In the genomic region with DNA sequence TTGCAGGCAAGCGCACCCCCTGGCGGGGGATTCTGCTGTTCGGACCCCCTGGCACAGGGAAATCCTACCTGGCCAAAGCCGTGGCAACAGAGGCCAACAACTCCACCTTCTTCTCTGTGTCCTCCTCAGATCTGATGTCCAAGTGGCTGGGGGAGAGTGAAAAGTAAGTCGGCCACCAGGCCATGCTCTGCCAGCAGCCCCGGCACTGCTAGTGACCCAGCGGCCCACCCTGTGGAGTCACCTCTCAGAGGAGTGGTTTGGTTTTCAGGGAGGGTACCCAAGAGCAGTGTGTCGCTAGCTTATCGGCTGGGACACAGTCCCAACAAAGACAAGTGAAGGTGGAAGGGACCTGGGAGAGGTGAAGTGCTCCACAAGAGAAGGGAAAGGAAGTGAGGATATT, we compare ENCODE assay signal across 20 cellular contexts. TPM values are rescaled to one million over a fixed set of nuclear protein-coding genes. Genes with fewer than 3 reads are reported as not detected.
"Had no signal": no experiment of that assay in that cellular context is flagged by ENCODE, and none has a peak within 500 bp of the region (broad histone marks: within the 10 kb centered on the region; RNA-seq: fewer than 3 reads in every experiment).

No MANE protein-coding gene starts in this region.

- H3K27ac Mint-ChIP-seq: activated CD4-positive, alpha-beta T cell treated with anti-CD3 and anti-CD28 coated beads, Interleukin-2, amount 10 ng/mL, durations not matched to agents 7 days and 5 days; activated CD8-positive, alpha-beta T cell treated with anti-CD3 and anti-CD28 coated beads, Interleukin-2, amount 10 ng/mL, durations not matched to agents 7 days and 5 days had no signal

- H3K9me3 Mint-ChIP-seq: activated CD4-positive, alpha-beta T cell treated with anti-CD3 and anti-CD28 coated beads, Interleukin-2, amount 10 ng/mL, durations not matched to agents 7 days and 5 days; naive B cell had no signal

- H3K27ac ChIP-seq: brain microvascular endothelial cell, gastroesophageal sphincter, heart left ventricle, left ventricle myocardium inferior, neutrophil, spleen had no signal

- H3K27me3 ChIP-seq: brain microvascular endothelial cell, gastroesophageal sphincter, heart left ventricle, neutrophil, pancreas, spleen had no signal

- ATAC-seq: activated CD8-positive, alpha-beta T cell treated with anti-CD3 and anti-CD28 coated beads, Interleukin-2, amount 10 ng/mL, durations not matched to agents 7 days and 5 days; gastroesophageal sphincter; heart left ventricle; mucosa of descending colon; pancreas; SK-N-SH treated with all-trans-retinoic acid at 6 μM for 48 hours had no signal

- H3K4me3 ChIP-seq: gastroesophageal sphincter, heart left ventricle, left ventricle myocardium inferior, mucosa of descending colon, pancreas, spleen had no signal

- H3K27me3 Mint-ChIP-seq: activated CD4-positive, alpha-beta T cell treated with anti-CD3 and anti-CD28 coated beads, Interleukin-2, amount 10 ng/mL, durations not matched to agents 7 days and 5 days; naive B cell had no signal

- H3K9me3 ChIP-seq: gastroesophageal sphincter, heart left ventricle, left ventricle myocardium inferior, mucosa of descending colon, neutrophil, pancreas, spleen had no signal

- H3K4me3 Mint-ChIP-seq: activated CD4-positive, alpha-beta T cell treated with anti-CD3 and anti-CD28 coated beads, Interleukin-2, amount 10 ng/mL, durations not matched to agents 7 days and 5 days; activated CD8-positive, alpha-beta T cell treated with anti-CD3 and anti-CD28 coated beads, Interleukin-2, amount 10 ng/mL, durations not matched to agents 7 days and 5 days; naive B cell had no signal

- DNase-seq: activated CD4-positive, alpha-beta T cell treated with anti-CD3 and anti-CD28 coated beads, Interleukin-2, amount 10 ng/mL, durations not matched to agents 7 days and 5 days; activated CD8-positive, alpha-beta T cell treated with anti-CD3 and anti-CD28 coated beads, Interleukin-2, amount 10 ng/mL, durations not matched to agents 7 days and 5 days; brain microvascular endothelial cell; central memory CD4-positive, alpha-beta T cell; cortex of kidney; left ventricle myocardium inferior; mucosa of descending colon; naive B cell; stimulated activated CD4-positive, alpha-beta T cell treated with anti-CD3 and anti-CD28 coated beads, Interleukin-4, amount 100 ng/mL, for 4 hours; stimulated activated naive CD4-positive, alpha-beta T cell; T-helper 1 cell; T-helper 9 cell had no signal

RNA-seq across cellular contexts. Expression of a gene that starts 32.2 kb away (rescaled TPM):
- total RNA-seq: kidney epithelial cell, left ventricle myocardium inferior had no signal
- polyA plus RNA-seq: aorta had no signal
